1 cellular context compared by ENCODE assay signal in genomic region chr4:6779667-6780565, GRCh38.
TF ChIP-seq lines count a peak whose summit lies in the region.

No MANE protein-coding gene starts in this region.

TF ChIP-seq in GM23338, 12 proteins besides CTCF, POLR2A, EP300 and RAD21 (continued from another document):
- no peak for TF ChIP-seq ZNF462 (CRISPR knock-in tag; IDR thresholded peaks at IDR 0.05)
